In the genomic region with DNA sequence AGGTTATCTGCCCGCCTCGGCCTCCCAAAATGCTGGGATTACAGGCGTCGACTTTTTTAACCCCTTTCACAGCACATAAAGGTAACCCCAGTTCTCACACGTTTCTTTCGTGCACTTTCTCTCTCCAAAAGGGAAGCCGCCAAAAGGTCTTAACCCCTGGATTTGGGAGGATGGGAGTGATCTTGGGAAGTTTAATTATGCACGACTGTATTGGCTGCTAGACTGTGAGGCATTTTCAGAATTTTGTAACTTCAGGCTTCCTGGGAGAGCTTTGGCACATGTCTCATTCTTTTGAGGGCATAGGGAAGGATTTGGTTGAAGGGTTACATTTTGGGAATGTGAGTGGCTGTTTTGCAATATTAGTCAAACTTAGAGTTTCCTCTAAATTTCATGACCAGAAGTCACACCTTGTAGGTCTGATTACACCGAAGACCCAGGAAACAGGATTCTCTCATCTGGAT, we compare ENCODE assay signal across 7 cellular contexts. TPM values are rescaled to one million over a fixed set of nuclear protein-coding genes. Genes with fewer than 3 reads are reported as not detected.
A peak's percentile ranks its signal among the peaks of the same experiment; 100 is the strongest.
DNase-seq lines count a peak whose midpoint lies in the region; ATAC-seq and TF ChIP-seq lines count a peak whose summit lies in the region.

No MANE protein-coding gene starts in this region.

- 20% methylated on average over 9 of the region's 9 CpGs for WGBS in right cardiac atrium

- H3K4me3 ChIP-seq in HFF-Myc (replicated peaks; ENCODE audit: low read depth, low read length) (peak overlapping the region; percentile 80), right cardiac atrium (ENCODE audit: low read length) (peak overlapping the region; percentile 100), skeletal muscle tissue (ENCODE audit: low read length in 3 of 3) (peak overlapping the region; percentile 75 to 92 (median 86))

- intact Hi-C loops in right cardiac atrium (cut with DNase I) = loop anchor here in 3 of 4 donors (5.0 to 10.0 kb wide), 3 partner anchors 272 to 404 kb away; partner anchors contain the start of gene SPRYD4 (in 1 of the 3)

- peaks cover 9% of the 10 kb centered on the region for H3K4me1 ChIP-seq in right cardiac atrium (ENCODE audit: control insufficient read depth, insufficient read depth, low read length)
- peaks cover 16 to 23% (median 17%) of the 10 kb centered on the region in 3 donors for H3K4me1 ChIP-seq in skeletal muscle tissue (ENCODE audit: control insufficient read depth in 3 of 3, insufficient read depth in 3 of 3, low read length in 3 of 3)

- peaks cover 4 to 11% (median 6%) of the 10 kb centered on the region in 3 donors for H3K36me3 ChIP-seq in skeletal muscle tissue (ENCODE audit: control insufficient read depth in 3 of 3, insufficient read depth in 3 of 3, low read length in 3 of 3)

- H3K27me3 ChIP-seq in right cardiac atrium (ENCODE audit: control insufficient read depth, insufficient read depth) (no peaks in the 10 kb centered on the region), skeletal muscle tissue (ENCODE audit: control insufficient read depth in 3 of 3, insufficient read depth in 3 of 3, low read length in 3 of 3) (no peaks in the 10 kb centered on the region)

- H3K9ac ChIP-seq in skeletal muscle tissue (ENCODE audit: low read depth in 1 of 3, low read length in 3 of 3) = peak overlapping the region in 2 of 3 donors; percentile 83 to 91

- TF ChIP-seq CTCF in HFF-Myc (IDR thresholded peaks at IDR 0.05; ENCODE audit: low read depth, low read length, missing control alignments) = no peak

- H3K9me3 ChIP-seq in right cardiac atrium (ENCODE audit: control insufficient read depth, low read length) (no peaks in the 10 kb centered on the region), skeletal muscle tissue (ENCODE audit: control insufficient read depth in 3 of 3, low read length in 3 of 3) (no peaks in the 10 kb centered on the region)

- ATAC-seq in SK-N-SH treated with all-trans-retinoic acid at 6 μM for 48 hours (no peak), right cardiac atrium (no peak), HG02973 (IDR thresholded peaks at IDR 0.05; ENCODE audit: unreplicated experiment) (no peak)

- H3K27ac ChIP-seq in right cardiac atrium (ENCODE audit: low read length) (no peak overlapping the region), skeletal muscle tissue (ENCODE audit: low read depth, low read length) (peak overlapping the region; percentile 88)

- DNase-seq in HFF-Myc (ENCODE audit: extremely low read depth, low read depth) (no peak), right cardiac atrium (no peak), cortex of kidney (lab: John Stamatoyannopoulos, UW) (no peak)
- no peak for DNase-seq in activated CD8-positive, alpha-beta memory T cell treated with anti-CD3 and anti-CD28 coated beads, Interleukin-2, amount 50 U/mL, for 48 hours

TF ChIP-seq in SK-N-SH treated with all-trans-retinoic acid at 6 μM for 48 hours, 23 proteins besides CTCF, POLR2A, EP300 and RAD21:
- TF ChIP-seq SNAI2 (CRISPR knock-in tag; IDR thresholded peaks at IDR 0.05) (no peak), ZNF70 (CRISPR knock-in tag; IDR thresholded peaks at IDR 0.05) (peak; percentile 97)

RNA-seq across cellular contexts. Expression of gene SMARCC2, which starts 1.4 kb away (rescaled TPM):
- 10 to 100 TPM; 63.2 to 94.6 (median 72.2) TPM for total RNA-seq in right cardiac atrium
- polyA plus RNA-seq in right cardiac atrium = 28.6 TPM
- total RNA-seq in skeletal muscle tissue = 43.8 TPM

RNA-seq across cellular contexts. Expression of gene RNF41, which starts 31.0 kb away (rescaled TPM):
- total RNA-seq in right cardiac atrium = 10 to 100 TPM; 43.5 to 63.2 (median 47.0) TPM
- 17.4 TPM for polyA plus RNA-seq in right cardiac atrium
- 30.8 TPM for total RNA-seq in skeletal muscle tissue

RNA-seq across cellular contexts. Expression of gene MYL6, which starts 32.6 kb away (rescaled TPM):
- 1,000 to 10,000 TPM in 1 of 4 donors, 100 to 1,000 TPM in 3; 592 to 1,178 (median 826) TPM for total RNA-seq in right cardiac atrium
- 1,131 TPM for polyA plus RNA-seq in right cardiac atrium
- total RNA-seq in skeletal muscle tissue = 859 TPM

RNA-seq across cellular contexts. Expression of gene NABP2, which starts 33.4 kb away (rescaled TPM):
- total RNA-seq in right cardiac atrium (10 to 100 TPM; 20.2 to 26.0 (median 24.4) TPM), skeletal muscle tissue (14.1 TPM)
- polyA plus RNA-seq in right cardiac atrium = 19.1 TPM

RNA-seq across cellular contexts. Expression of gene MYL6B, which starts 38.3 kb away (rescaled TPM):
- total RNA-seq in right cardiac atrium = 10 to 100 TPM; 48.4 to 74.6 (median 60.2) TPM
- polyA plus RNA-seq in right cardiac atrium = 65.7 TPM
- total RNA-seq in skeletal muscle tissue = 451 TPM
